22 cellular contexts compared by ENCODE assay signal in the genomic region with DNA sequence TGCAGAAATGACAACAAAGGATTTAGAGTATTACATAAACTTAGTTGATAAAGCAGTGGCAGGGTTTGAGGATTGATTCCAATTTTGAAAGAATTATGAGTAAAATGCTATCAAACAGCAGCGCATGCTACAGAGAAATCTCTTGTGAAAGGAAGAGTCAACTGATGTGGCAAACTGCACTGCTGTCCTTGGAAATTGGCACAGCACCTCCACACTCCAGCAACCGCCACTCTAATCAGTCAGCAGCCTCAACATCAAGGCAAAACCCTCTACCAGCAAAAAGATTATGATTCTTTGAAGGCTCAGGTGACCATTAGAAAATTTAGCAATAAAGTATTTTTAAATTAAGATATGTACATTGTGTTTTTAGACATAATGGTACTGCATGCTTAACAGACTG.
"Had no signal": no experiment of that assay in that cellular context is flagged by ENCODE, and none has a peak within 500 bp of the region (broad histone marks: within the 10 kb centered on the region; RNA-seq: fewer than 3 reads in every experiment).

No MANE protein-coding gene starts in this region.

- H3K4me1 ChIP-seq: foreskin keratinocyte had no signal

- H3K27ac ChIP-seq: coronary artery, dorsolateral prefrontal cortex, esophagus muscularis mucosa, foreskin keratinocyte, gastroesophageal sphincter, heart left ventricle, hepatocyte, left ventricle myocardium inferior, lower lobe of right lung had no signal

- H3K9me3 ChIP-seq: esophagus muscularis mucosa, gastroesophageal sphincter, heart left ventricle, left ventricle myocardium inferior, lower lobe of right lung had no signal

- H3K27ac Mint-ChIP-seq: naive thymus-derived CD4-positive, alpha-beta T cell had no signal

- ATAC-seq: foreskin keratinocyte; gastroesophageal sphincter; left colon; left lobe of liver; lower lobe of right lung; naive thymus-derived CD4-positive, alpha-beta T cell had no signal

- H3K4me2 ChIP-seq: hepatocyte had no signal

- DNase-seq: dermis blood vessel endothelial cell; dorsolateral prefrontal cortex; effector CD4-positive, alpha-beta T cell; effector memory CD4-positive, alpha-beta T cell; foreskin keratinocyte; heart left ventricle; hypothalamus; immature natural killer cell; islet precursor cell; kidney; kidney glomerular epithelial cell; left colon; left ventricle myocardium inferior; lower lobe of right lung; mesendoderm; midbrain; naive thymus-derived CD4-positive, alpha-beta T cell had no signal

- H3K4me3 ChIP-seq: coronary artery, dorsolateral prefrontal cortex, esophagus muscularis mucosa, gastroesophageal sphincter, heart left ventricle, hepatocyte, left ventricle myocardium inferior, lower lobe of right lung had no signal

- H3K27me3 Mint-ChIP-seq: naive thymus-derived CD4-positive, alpha-beta T cell had no signal

- H3K4me3 Mint-ChIP-seq: immature natural killer cell; naive thymus-derived CD4-positive, alpha-beta T cell had no signal

- H3K9me3 Mint-ChIP-seq: immature natural killer cell; naive thymus-derived CD4-positive, alpha-beta T cell had no signal

- H3K27me3 ChIP-seq: dorsolateral prefrontal cortex, esophagus muscularis mucosa, foreskin keratinocyte, gastroesophageal sphincter, heart left ventricle, hepatocyte had no signal
